ENCODE assay signal across 9 cellular contexts in genomic region chr1:150575072-150575489, GRCh38. TPM values are rescaled to one million over a fixed set of nuclear protein-coding genes. Genes with fewer than 3 reads are reported as not detected.
DNase-seq lines count a peak whose midpoint lies in the region; ATAC-seq and TF ChIP-seq lines count a peak whose summit lies in the region.
"Had no signal": no experiment of that assay in that cellular context is flagged by ENCODE, and none has a peak within 500 bp of the region (broad histone marks: within the 10 kb centered on the region; RNA-seq: fewer than 3 reads in every experiment).

No MANE protein-coding gene starts in this region.

- H3K9me3 ChIP-seq in mononuclear cell (ENCODE audit: low read depth, low read length): no peaks in the 10 kb centered on the region

- no peaks in the 10 kb centered on the region for H3K27me3 Mint-ChIP-seq in stimulated activated naive CD8-positive, alpha-beta T cell treated with anti-CD3 and anti-CD28 coated beads, Interleukin-15, Interleukin-2, amounts not matched to agents 100 ng/mL and 50 ng/mL, for 24 hours

- H3K27ac Mint-ChIP-seq in stimulated activated naive CD8-positive, alpha-beta T cell treated with anti-CD3 and anti-CD28 coated beads, Interleukin-15, Interleukin-2, amounts not matched to agents 100 ng/mL and 50 ng/mL, for 24 hours: peak overlapping the region; percentile 96

- DNase-seq in stimulated activated naive CD8-positive, alpha-beta T cell treated with anti-CD3 and anti-CD28 coated beads, Interleukin-15, Interleukin-2, amounts not matched to agents 100 U/mL and 50 U/mL, for 24 hours: no peak
- DNase-seq in cardiac fibroblast (ENCODE audit: low read depth in 2 of 2): no peak
- DNase-seq in cerebellar cortex (ENCODE audit: low spot score): no peak
- no peak for DNase-seq in DMS153 treated with DMSO at 0.1 percent for 48 hours (lab: John Stamatoyannopoulos, UW; ENCODE audit: unreplicated experiment)
- DNase-seq: NCI-H748 treated with DMSO at 0.1 percent for 48 hours had no signal

- peak overlapping the region; percentile 100 for H3K4me3 Mint-ChIP-seq in stimulated activated naive CD8-positive, alpha-beta T cell treated with anti-CD3 and anti-CD28 coated beads, Interleukin-15, Interleukin-2, amounts not matched to agents 100 ng/mL and 50 ng/mL, for 24 hours

- H3K4me1 Mint-ChIP-seq in stimulated activated naive CD8-positive, alpha-beta T cell treated with anti-CD3 and anti-CD28 coated beads, Interleukin-15, Interleukin-2, amounts not matched to agents 100 ng/mL and 50 ng/mL, for 24 hours (ENCODE audit: low read depth): peaks cover 69% of the 10 kb centered on the region

- H3K27me3 ChIP-seq in mononuclear cell (ENCODE audit: insufficient read depth, low read length): no peaks in the 10 kb centered on the region

- TF ChIP-seq CTCF in cardiac fibroblast (IDR thresholded peaks at IDR 0.05; ENCODE audit: low read depth, low read length): no peak

- no peak for ATAC-seq in stimulated activated naive CD8-positive, alpha-beta T cell treated with anti-CD3 and anti-CD28 coated beads, Interleukin-15, Interleukin-2, amounts not matched to agents 100 U/mL and 50 U/mL, for 24 hours
- ATAC-seq in GM19328 (IDR thresholded peaks at IDR 0.05; ENCODE audit: unreplicated experiment) (no peak), GM21390 (IDR thresholded peaks at IDR 0.05; ENCODE audit: unreplicated experiment) (no peak)

- H3K4me3 ChIP-seq in cardiac fibroblast (replicated peaks in 1 of 2; ENCODE audit: low read depth in 2 of 2, low read length in 2 of 2) (peak overlapping the region; percentile 92 to 99), mononuclear cell (ENCODE audit: low read length) (peak overlapping the region; percentile 87)

- H3K36me3 Mint-ChIP-seq in stimulated activated naive CD8-positive, alpha-beta T cell treated with anti-CD3 and anti-CD28 coated beads, Interleukin-15, Interleukin-2, amounts not matched to agents 100 ng/mL and 50 ng/mL, for 24 hours (ENCODE audit: low read depth): peaks cover 83% of the 10 kb centered on the region

- H3K4me1 ChIP-seq in mononuclear cell (ENCODE audit: insufficient read depth, low read length): peaks cover 62% of the 10 kb centered on the region

- no peaks in the 10 kb centered on the region for H3K9me3 Mint-ChIP-seq in stimulated activated naive CD8-positive, alpha-beta T cell treated with anti-CD3 and anti-CD28 coated beads, Interleukin-15, Interleukin-2, amounts not matched to agents 100 ng/mL and 50 ng/mL, for 24 hours

RNA-seq across cellular contexts. Expression of gene MCL1, which starts 4.3 kb away (rescaled TPM):
- total RNA-seq in mononuclear cell: 1,412 TPM

RNA-seq across cellular contexts. Expression of gene ADAMTSL4, which starts 25.9 kb away (rescaled TPM):
- total RNA-seq in mononuclear cell: 3.3 TPM

RNA-seq across cellular contexts. Expression of gene ENSA, which starts 54.3 kb away (rescaled TPM):
- 147 TPM for total RNA-seq in mononuclear cell

RNA-seq across cellular contexts. Expression of gene FALEC, which starts 59.5 kb away (rescaled TPM):
- not detected for total RNA-seq in mononuclear cell
